Comparison of ENCODE assay signal across 10 cellular contexts in genomic region chr1:155984341-155984740, GRCh38. TPM values are rescaled to one million over a fixed set of nuclear protein-coding genes. Genes with fewer than 3 reads are reported as not detected.
A peak's percentile ranks its signal among the peaks of the same experiment; 100 is the strongest.
DNase-seq lines count a peak whose midpoint lies in the region; FAIRE-seq and TF ChIP-seq lines count a peak whose summit lies in the region.
"Had no signal": no experiment of that assay in that cellular context is flagged by ENCODE, and none has a peak within 500 bp of the region (broad histone marks: within the 10 kb centered on the region; RNA-seq: fewer than 3 reads in every experiment).

No MANE protein-coding gene starts in this region.

- DNase-seq in NCI-H748 (lab: John Stamatoyannopoulos, UW; ENCODE audit: unreplicated experiment) (peak; percentile 66), NCI-H748 treated with DMSO at 0.1 percent for 48 hours (lab: John Stamatoyannopoulos, UW) (no peak), RCC 7860 (ENCODE audit: low spot score) (no peak), ovary (no peak)
- no peak for DNase-seq in CD4-positive, alpha-beta memory T cell
- DNase-seq: activated CD8-positive, alpha-beta memory T cell treated with anti-CD3 and anti-CD28 coated beads, Interleukin-2, amount 50 U/mL, for 4 hours; midbrain had no signal

- TF ChIP-seq CTCF in OCI-LY1 (IDR thresholded peaks at IDR 0.05; ENCODE audit: low read length) (no peak), ovary (IDR thresholded peaks at IDR 0.05) (no peak)

- H3K9me3 ChIP-seq in OCI-LY1 (ENCODE audit: low read length) (no peaks in the 10 kb centered on the region), iPS-18c (ENCODE audit: control insufficient read depth, insufficient read depth, low read length) (no peaks in the 10 kb centered on the region), ovary (no peaks in the 10 kb centered on the region)
- H3K9me3 ChIP-seq in CD4-positive, alpha-beta memory T cell (ENCODE audit: control insufficient read depth in 1 of 2, low read length in 2 of 2) = no peaks in the 10 kb centered on the region

- no peak overlapping the region for H3K4me2 ChIP-seq in OCI-LY1 (ENCODE audit: low read length)

- H3K27ac Mint-ChIP-seq in CD4-positive, alpha-beta memory T cell = peak overlapping the region in 3 of 7 donors; percentile 2 to 54 (median 13)

- H3K27ac ChIP-seq in OCI-LY1 (ENCODE audit: low read depth, low read length, poor library complexity, severe bottlenecking) = peak overlapping the region; percentile 96
- peak overlapping the region; percentile 33 for H3K27ac ChIP-seq in temporal lobe (ENCODE audit: low read depth, low read length)
- H3K27ac ChIP-seq in CD4-positive, alpha-beta memory T cell (ENCODE audit: low read depth, low read length) = no peak overlapping the region
- H3K27ac ChIP-seq in ovary = no peak overlapping the region

- no peaks in the 10 kb centered on the region for H3K27me3 Mint-ChIP-seq in CD4-positive, alpha-beta memory T cell

- no peaks in the 10 kb centered on the region for H3K9me2 ChIP-seq in OCI-LY1 (ENCODE audit: low read depth, low read length)

- POLR2A ChIA-PET in CD4-positive, alpha-beta memory T cell (lab: Charles Lee; ENCODE audit: partially characterized antibody) = interaction anchor here (1.2 to 12.4 kb wide), 6 partner anchors 9 to 51 kb away, joined by 3 to 179 read pairs (median 4); partner anchors contain the start of genes KHDC4 and RXFP4

- H3K27me3 ChIP-seq in OCI-LY1 (ENCODE audit: insufficient read depth, low read length) = no peaks in the 10 kb centered on the region
- no peaks in the 10 kb centered on the region for H3K27me3 ChIP-seq in CD4-positive, alpha-beta memory T cell (ENCODE audit: insufficient read depth, low read length)
- no peaks in the 10 kb centered on the region for H3K27me3 ChIP-seq in ovary

- no peaks in the 10 kb centered on the region for H3K79me2 ChIP-seq in OCI-LY1 (ENCODE audit: insufficient read depth, low read length)

- H2AFZ ChIP-seq in OCI-LY1 (ENCODE audit: low read length) = no peak overlapping the region

- TF ChIP-seq EP300 in ovary (IDR thresholded peaks at IDR 0.05) = no peak

- peaks cover 37 to 56% (median 46%) of the 10 kb centered on the region in 4 donors for H3K4me1 Mint-ChIP-seq in CD4-positive, alpha-beta memory T cell

- no peak for FAIRE-seq in RCC 7860 (lab: Jason Lieb, UNC)

- no peak overlapping the region for H3K9ac ChIP-seq in OCI-LY1 (ENCODE audit: low read length)

- CTCF ChIA-PET in CD4-positive, alpha-beta memory T cell (lab: Charles Lee; ENCODE audit: partially characterized antibody) = interaction anchor here (2.2 kb wide), 1 partner anchor 45 kb away, joined by 14 read pairs; no protein-coding TSS in a partner anchor

- H3K36me3 Mint-ChIP-seq in CD4-positive, alpha-beta memory T cell = peaks cover 0 to 2% of the 10 kb centered on the region in 2 donors

- H3K4me3 ChIP-seq in OCI-LY1 (ENCODE audit: low read depth, low read length, poor library complexity, severe bottlenecking) (no peak overlapping the region), iPS-18c (ENCODE audit: insufficient read depth, low read depth, low read length) (peak overlapping the region; percentile 21), ovary (no peak overlapping the region)
- no peak overlapping the region for H3K4me3 ChIP-seq in CD4-positive, alpha-beta memory T cell (ENCODE audit: low read length in 2 of 2)

- intact Hi-C loops in CD4-positive, alpha-beta memory T cell (cut with micrococcal nuclease) = no loop called here
- intact Hi-C loops in ovary (cut with DNase I) = no loop called here

- H3K4me1 ChIP-seq in OCI-LY1 (ENCODE audit: insufficient read depth, low read length, severe bottlenecking) (peaks cover 61% of the 10 kb centered on the region), ovary (ENCODE audit: insufficient read depth) (peaks cover 9% of the 10 kb centered on the region)
- H3K4me1 ChIP-seq in CD4-positive, alpha-beta memory T cell (ENCODE audit: insufficient read depth, low read length) = peaks cover 47% of the 10 kb centered on the region

- no peaks in the 10 kb centered on the region for H3K9me3 Mint-ChIP-seq in CD4-positive, alpha-beta memory T cell

- H4K20me1 ChIP-seq in OCI-LY1 (ENCODE audit: insufficient read depth, low read length) = no peaks in the 10 kb centered on the region

- 80 to 87% (median 80%) methylated on average over 7 of the region's 7 CpGs for WGBS in ovary, 3 donors

- no peaks in the 10 kb centered on the region for H3F3A ChIP-seq in OCI-LY1 (ENCODE audit: insufficient read depth, low read length)

- H3K36me3 ChIP-seq in OCI-LY1 (ENCODE audit: insufficient read depth, low read length) (no peaks in the 10 kb centered on the region), ovary (no peaks in the 10 kb centered on the region)
- H3K36me3 ChIP-seq in CD4-positive, alpha-beta memory T cell (ENCODE audit: insufficient read depth, low read length) = no peaks in the 10 kb centered on the region

- TF ChIP-seq POLR2A in ovary (IDR thresholded peaks at IDR 0.05) = no peak

- no peak overlapping the region for H3K4me3 Mint-ChIP-seq in CD4-positive, alpha-beta memory T cell

RNA-seq across cellular contexts. Expression of gene ARHGEF2, which starts 6.0 kb away (rescaled TPM):
- total RNA-seq in temporal lobe (86.5 TPM), ovary (100 to 1,000 TPM in 1 of 7 donors, 10 to 100 TPM in 6; 41.0 to 221 (median 63.3) TPM)
- 100 to 1,000 TPM; 190 to 198 TPM for total RNA-seq in CD4-positive, alpha-beta memory T cell
- polyA plus RNA-seq in CD4-positive, alpha-beta memory T cell = 10 to 100 TPM in 1 of 2 donors, 1 to 10 TPM in 1; 6.7 to 30.4 TPM
- 100 to 1,000 TPM in 1 of 2 donors, 10 to 100 TPM in 1; 36.3 to 108 TPM for polyA plus RNA-seq in ovary

RNA-seq across cellular contexts. Expression of gene SSR2, which starts 36.4 kb away (rescaled TPM):
- total RNA-seq in temporal lobe (177 TPM), ovary (100 to 1,000 TPM; 261 to 496 (median 272) TPM)
- 100 to 1,000 TPM; 252 to 276 TPM for total RNA-seq in CD4-positive, alpha-beta memory T cell
- polyA plus RNA-seq in CD4-positive, alpha-beta memory T cell = 100 to 1,000 TPM; 349 to 442 TPM
- 100 to 1,000 TPM; 465 to 601 TPM for polyA plus RNA-seq in ovary

RNA-seq across cellular contexts. Expression of gene RXFP4, which starts 42.9 kb away (rescaled TPM):
- total RNA-seq in temporal lobe = not detected
- not detected for total RNA-seq in CD4-positive, alpha-beta memory T cell
- polyA plus RNA-seq in CD4-positive, alpha-beta memory T cell = under 1 TPM in 1 of 2 donors, not detected in 1; 0.91 TPM
- not detected for total RNA-seq in ovary
- not detected for polyA plus RNA-seq in ovary

RNA-seq across cellular contexts. Expression of gene KHDC4, which starts 50.1 kb away (rescaled TPM):
- total RNA-seq in temporal lobe (24.8 TPM), ovary (10 to 100 TPM; 38.1 to 61.1 (median 46.4) TPM)
- 100 to 1,000 TPM; 127 to 134 TPM for total RNA-seq in CD4-positive, alpha-beta memory T cell
- polyA plus RNA-seq in CD4-positive, alpha-beta memory T cell = 1 to 10 TPM; 5.5 to 9.4 TPM
- 10 to 100 TPM; 35.4 to 47.1 TPM for polyA plus RNA-seq in ovary

Comparison
In these comparisons a context has a peak if more than half of its experiments do, and no peak if none do; other contexts are left out.
1. H3K27ac ChIP-seq: peak in OCI-LY1 (single experiment) and temporal lobe (single experiment); none in CD4-positive, alpha-beta memory T cell (single experiment) and ovary (0 of 2).